ENCODE assay signal across 9 cellular contexts in the genomic region with DNA sequence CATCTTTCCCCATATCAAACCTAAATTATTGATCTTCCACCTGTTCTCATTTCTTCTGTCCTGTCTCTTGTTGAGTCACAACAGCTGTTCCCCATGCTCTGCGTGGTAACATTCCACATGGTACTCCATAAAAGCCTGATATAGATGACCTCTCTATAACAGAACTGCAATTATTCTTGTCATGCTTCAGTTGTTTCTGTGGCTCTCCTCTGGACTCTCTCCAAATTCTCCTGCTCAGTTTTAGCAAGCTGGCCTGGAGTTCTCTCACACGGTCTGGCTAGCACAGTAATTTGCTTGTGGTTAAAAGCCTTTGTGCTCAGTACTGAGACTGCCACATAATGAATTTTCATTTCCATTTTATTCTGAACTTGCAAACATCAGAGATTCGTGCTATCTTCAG. TPM values are rescaled to one million over a fixed set of nuclear protein-coding genes. Genes with fewer than 3 reads are reported as not detected.
DNase-seq lines count a peak whose midpoint lies in the region; ATAC-seq, FAIRE-seq and TF ChIP-seq lines count a peak whose summit lies in the region.
"Had no signal": no experiment of that assay in that cellular context is flagged by ENCODE, and none has a peak within 500 bp of the region (broad histone marks: within the 10 kb centered on the region; RNA-seq: fewer than 3 reads in every experiment).

No MANE protein-coding gene starts in this region.

- no peak overlapping the region for H3K4me3 Mint-ChIP-seq in osteocyte (ENCODE audit: unreplicated experiment)
- no peak overlapping the region for H3K4me3 Mint-ChIP-seq in CD4-positive, alpha-beta memory T cell

- no peaks in the 10 kb centered on the region for H3K4me1 Mint-ChIP-seq in osteocyte (ENCODE audit: unreplicated experiment)
- H3K4me1 Mint-ChIP-seq in CD4-positive, alpha-beta memory T cell = peaks cover 0 to 4% (median 0%) of the 10 kb centered on the region in 4 donors

- H3K36me3 Mint-ChIP-seq in osteocyte (ENCODE audit: unreplicated experiment) = peaks cover 13% of the 10 kb centered on the region
- H3K36me3 Mint-ChIP-seq in CD4-positive, alpha-beta memory T cell = peaks cover 15 to 26% of the 10 kb centered on the region in 2 donors

- DNase-seq in AG09309 (ENCODE audit: low read depth) = peak; percentile 69
- DNase-seq in H54 (ENCODE audit: insufficient read length, low spot score) = no peak
- peak; percentile 83 to 86 for DNase-seq in NCI-H526 (lab: John Stamatoyannopoulos, UW)
- DNase-seq in heart left ventricle = peak in 4 of 5 donors; percentile 33 to 39 (median 36)
- DNase-seq in activated effector memory CD4-positive, alpha-beta T cell treated with anti-CD3 and anti-CD28 coated beads, Interleukin-2, amount 50 U/mL, for 16 hours = no peak
- DNase-seq in mesenteric fat pad (ENCODE audit: low spot score) = no peak
- DNase-seq in osteocyte (ENCODE audit: extremely low spot score, unreplicated experiment) = no peak
- no peak for DNase-seq in CD4-positive, alpha-beta memory T cell

- peak overlapping the region; percentile 59 to 93 (median 80) for H3K27ac ChIP-seq in heart left ventricle
- H3K27ac ChIP-seq in CD4-positive, alpha-beta memory T cell (ENCODE audit: low read depth, low read length) = no peak overlapping the region

- POLR2A ChIA-PET in CD4-positive, alpha-beta memory T cell (lab: Charles Lee; ENCODE audit: partially characterized antibody) = no interaction called here

- H3K4me1 ChIP-seq in heart left ventricle = peaks cover 0 to 19% (median 2%) of the 10 kb centered on the region in 12 donors
- no peaks in the 10 kb centered on the region for H3K4me1 ChIP-seq in CD4-positive, alpha-beta memory T cell (ENCODE audit: insufficient read depth, low read length)

- CTCF ChIA-PET in CD4-positive, alpha-beta memory T cell (lab: Charles Lee; ENCODE audit: partially characterized antibody) = interaction anchor here (1.1 kb wide), 1 partner anchor 8 kb away, joined by 4 read pairs; no protein-coding TSS in a partner anchor

- H3K27me3 Mint-ChIP-seq in osteocyte (ENCODE audit: unreplicated experiment) = no peaks in the 10 kb centered on the region
- H3K27me3 Mint-ChIP-seq in CD4-positive, alpha-beta memory T cell = no peaks in the 10 kb centered on the region

- H3K9me3 Mint-ChIP-seq in osteocyte (ENCODE audit: unreplicated experiment) = no peaks in the 10 kb centered on the region
- no peaks in the 10 kb centered on the region for H3K9me3 Mint-ChIP-seq in CD4-positive, alpha-beta memory T cell

- peak; percentile 87 to 89 (median 88) for ATAC-seq in heart left ventricle

- WGBS in heart left ventricle, 4 donors = 23 to 40% (median 30%) methylated on average over 3 of the region's 3 CpGs

- peak; percentile 58 for FAIRE-seq in H54 (lab: Jason Lieb, UNC)
- FAIRE-seq: G401.6 had no signal

- TF ChIP-seq CTCF in AG09309 (IDR thresholded peaks at IDR 0.05; ENCODE audit: control insufficient read depth, insufficient read depth, low read depth, low read length, missing control alignments) (no peak), heart left ventricle (IDR thresholded peaks at IDR 0.05) (no peak), osteocyte (IDR thresholded peaks at IDR 0.05) (no peak)

- H3K4me3 ChIP-seq in AG09309 (ENCODE audit: control insufficient read depth, low read depth, low read length) (no peak overlapping the region), heart left ventricle (peak overlapping the region in 3 of 12 donors; percentile 4 to 18 (median 8))
- H3K4me3 ChIP-seq in CD4-positive, alpha-beta memory T cell (ENCODE audit: low read length in 2 of 2) = no peak overlapping the region

- H3K36me3 ChIP-seq in heart left ventricle = peaks cover 0 to 12% (median 2%) of the 10 kb centered on the region in 9 donors
- H3K36me3 ChIP-seq in CD4-positive, alpha-beta memory T cell (ENCODE audit: insufficient read depth, low read length) = no peaks in the 10 kb centered on the region

- no peaks in the 10 kb centered on the region for H3K27me3 ChIP-seq in heart left ventricle
- H3K27me3 ChIP-seq in CD4-positive, alpha-beta memory T cell (ENCODE audit: insufficient read depth, low read length) = no peaks in the 10 kb centered on the region

- TF ChIP-seq POLR2A in H54 (IDR thresholded peaks at IDR 0.05; ENCODE audit: low read depth, low read length) (no peak), heart left ventricle (IDR thresholded peaks at IDR 0.05) (no peak)

- H3K9me3 ChIP-seq in heart left ventricle = peaks cover 0 to 6% (median 0%) of the 10 kb centered on the region in 12 donors
- H3K9me3 ChIP-seq in CD4-positive, alpha-beta memory T cell (ENCODE audit: control insufficient read depth in 1 of 2, low read length in 2 of 2) = no peaks in the 10 kb centered on the region

- H3K27ac Mint-ChIP-seq in osteocyte (ENCODE audit: unreplicated experiment) = no peak overlapping the region
- no peak overlapping the region for H3K27ac Mint-ChIP-seq in CD4-positive, alpha-beta memory T cell

- intact Hi-C loops in heart left ventricle (cut with DNase I) = no loop called here
- intact Hi-C loops in CD4-positive, alpha-beta memory T cell (cut with micrococcal nuclease) = no loop called here

RNA-seq across cellular contexts. Expression of a gene that starts 10.6 kb away (rescaled TPM):
- 100 to 1,000 TPM in 5 of 9 donors, 10 to 100 TPM in 4; 53.4 to 203 (median 123) TPM for total RNA-seq in heart left ventricle
- 100 to 1,000 TPM in 1 of 2 donors, 10 to 100 TPM in 1; 16.1 to 181 TPM for polyA plus RNA-seq in heart left ventricle
- total RNA-seq in mesenteric fat pad = 1.0 TPM
- total RNA-seq in osteocyte = 0.60 and 0.73 TPM in 2 replicates
- 1 to 10 TPM; 1.0 to 1.3 TPM for total RNA-seq in CD4-positive, alpha-beta memory T cell
- under 1 TPM in 1 of 2 donors, not detected in 1; 0.13 TPM for polyA plus RNA-seq in CD4-positive, alpha-beta memory T cell

RNA-seq across cellular contexts. Expression of a gene that starts 55.7 kb away (rescaled TPM):
- 1 to 10 TPM; 2.0 to 8.1 (median 5.9) TPM for total RNA-seq in heart left ventricle
- 1 to 10 TPM; 6.2 to 8.1 TPM for polyA plus RNA-seq in heart left ventricle
- total RNA-seq in mesenteric fat pad = 14.4 TPM
- 9.9 and 10.7 TPM in 2 replicates for total RNA-seq in osteocyte
- 10 to 100 TPM; 45.8 to 45.9 TPM for total RNA-seq in CD4-positive, alpha-beta memory T cell
- polyA plus RNA-seq in CD4-positive, alpha-beta memory T cell = 10 to 100 TPM; 12.5 to 12.8 TPM

RNA-seq across cellular contexts. Expression of a gene that starts 55.9 kb away (rescaled TPM):
- total RNA-seq in heart left ventricle (1 to 10 TPM; 1.5 to 2.2 (median 1.8) TPM), mesenteric fat pad (2.2 TPM), osteocyte (2.8 and 3.2 TPM in 2 replicates)
- 1 to 10 TPM; 1.1 to 1.6 TPM for polyA plus RNA-seq in heart left ventricle
- total RNA-seq in CD4-positive, alpha-beta memory T cell = 1 to 10 TPM; 5.6 to 5.8 TPM
- 1 to 10 TPM; 1.5 to 2.4 TPM for polyA plus RNA-seq in CD4-positive, alpha-beta memory T cell

Comparison
In these comparisons a context has a peak if more than half of its experiments do, and no peak if none do; other contexts are left out.
1. DNase-seq: peak in AG09309 (single experiment), NCI-H526 (2 of 2) and heart left ventricle (4 of 5); none in H54 (single experiment), activated effector memory CD4-positive, alpha-beta T cell treated with anti-CD3 and anti-CD28 coated beads, Interleukin-2, amount 50 U/mL, for 16 hours (single experiment), mesenteric fat pad (single experiment), osteocyte (single experiment) and CD4-positive, alpha-beta memory T cell (0 of 5).
2. RNA of a gene that starts 10.6 kb away (total RNA-seq): 53.4 to 203 TPM in heart left ventricle; 1.0 to 1.3 TPM in CD4-positive, alpha-beta memory T cell, 1.0 TPM in mesenteric fat pad (single experiment) and 0.60 to 0.73 TPM in osteocyte; every median in the first group is over 10 times any median in the second.